Comparison of ENCODE assay signal across 9 cellular contexts in genomic region chr3:141506071-141506470, GRCh38.
"Had no signal": no experiment of that assay in that cellular context is flagged by ENCODE, and none has a peak within 500 bp of the region (broad histone marks: within the 10 kb centered on the region; RNA-seq: fewer than 3 reads in every experiment).

No MANE protein-coding gene starts in this region.

- H3K9me3 ChIP-seq: HAP-1 had no signal

- H3K27me3 Mint-ChIP-seq: IgD-negative memory B cell had no signal

- ATAC-seq: HCT116 had no signal

- DNase-seq: GM23248, GOT3, H7, HFFc6, KG1 had no signal

- H3K36me3 Mint-ChIP-seq: IgD-negative memory B cell had no signal

- H3K36me3 ChIP-seq: HAP-1 had no signal

- H3K4me3 Mint-ChIP-seq: HFFc6 had no signal

- H3K27ac ChIP-seq: GM23248 had no signal

- H3K27ac Mint-ChIP-seq: HFFc6, IgD-negative memory B cell had no signal

- H3K4me3 ChIP-seq: GM23248, HAP-1 had no signal

- FAIRE-seq: HTR-8/SVneo had no signal

- H2AFZ ChIP-seq: GM23248 had no signal

- H3K9ac ChIP-seq: GM23248 had no signal
